Comparison of ENCODE assay signal across 8 cellular contexts in the genomic region with DNA sequence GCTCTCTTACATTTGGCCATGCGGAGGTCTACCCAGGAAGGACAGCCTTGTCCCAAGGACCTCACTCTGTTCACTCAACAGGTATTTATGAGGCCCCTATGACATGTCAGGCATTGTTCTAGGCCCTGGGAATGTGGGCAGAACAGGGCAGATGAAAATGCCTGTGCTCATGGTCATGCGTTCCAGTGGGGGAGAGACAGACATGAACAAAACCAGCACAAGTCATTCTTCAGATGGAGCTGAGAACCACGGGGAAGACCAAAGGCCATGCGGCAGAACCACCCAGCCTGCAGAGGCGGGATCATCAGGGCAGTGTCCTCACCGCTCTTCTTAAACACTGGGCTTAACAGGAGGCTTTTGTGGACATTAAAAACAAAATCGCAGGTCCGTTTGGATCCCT.
"Had no signal": no experiment of that assay in that cellular context is flagged by ENCODE, and none has a peak within 500 bp of the region (broad histone marks: within the 10 kb centered on the region; RNA-seq: fewer than 3 reads in every experiment).

No MANE protein-coding gene starts in this region.

- H3K4me1 Mint-ChIP-seq: IgD-negative memory B cell had no signal

- ATAC-seq: GM23338, HCT116, HepG2 had no signal

- DNase-seq: H7, HFFc6 had no signal

- FAIRE-seq: HepG2 had no signal

- H3K4me1 ChIP-seq: HAP-1 had no signal

- H3K4me3 ChIP-seq: GM23338, HAP-1 had no signal

- H3K9me3 ChIP-seq: HAP-1 had no signal

- H3K27ac ChIP-seq: HL-60 had no signal

- H2AFZ ChIP-seq: GM23338 had no signal

- H3K4me2 ChIP-seq: GM23338 had no signal

- H3K36me3 ChIP-seq: HAP-1 had no signal

- H3K4me3 Mint-ChIP-seq: GM23338, HFFc6, IgD-negative memory B cell had no signal

- H3K27ac Mint-ChIP-seq: GM23338, HFFc6, IgD-negative memory B cell had no signal
